In genomic region chr1:147669475-147670318, GRCh38 we compare ENCODE assay signal across 8 cellular contexts. TPM values are rescaled to one million over a fixed set of nuclear protein-coding genes. Genes with fewer than 3 reads are reported as not detected.
DNase-seq lines count a peak whose midpoint lies in the region; ATAC-seq and TF ChIP-seq lines count a peak whose summit lies in the region.

No MANE protein-coding gene starts in this region.

- no peak for TF ChIP-seq CTCF in lower lobe of right lung (IDR thresholded peaks at IDR 0.05)

- H3K4me1 ChIP-seq in duodenal mucosa (ENCODE audit: control insufficient read depth in 1 of 2, insufficient read depth in 2 of 2, low read length in 2 of 2), result peaks cover 0 to 13% of the 10 kb centered on the region in 2 donors
- H3K4me1 ChIP-seq in lower lobe of right lung, result peaks cover 4% of the 10 kb centered on the region

- ATAC-seq in HG02642 (IDR thresholded peaks at IDR 0.05; ENCODE audit: poor library complexity, unreplicated experiment) (peak; percentile 41), lower lobe of right lung (peak; percentile 83 to 84)

- H3K27me3 ChIP-seq in duodenal mucosa (ENCODE audit: control insufficient read depth in 1 of 2, insufficient read depth in 2 of 2, low read length in 2 of 2) (no peaks in the 10 kb centered on the region), lower lobe of right lung (ENCODE audit: low read depth) (no peaks in the 10 kb centered on the region)

- peak; percentile 9 to 50 for DNase-seq in NCI-H2081 (lab: John Stamatoyannopoulos, UW)
- no peak for DNase-seq in NCI-H2081 treated with DMSO at 0.1 percent for 48 hours (lab: John Stamatoyannopoulos, UW)
- DNase-seq in NCI-H1105 treated with DMSO at 0.1 percent for 48 hours (lab: John Stamatoyannopoulos, UW), result peak; percentile 64
- peak; percentile 33 to 35 for DNase-seq in activated CD4-positive, alpha-beta T cell treated with anti-CD3 and anti-CD28 coated beads for 4 hours
- peak; percentile 70 for DNase-seq in lower lobe of right lung
- peak in 2 of 3 experiments; percentile 14 to 36 for DNase-seq in stimulated activated CD4-positive, alpha-beta T cell treated with anti-CD3 and anti-CD28 coated beads, TNF-alpha, amount 100 ng/mL, for 4 hours (ENCODE audit: low read depth in 3 of 3)

- intact Hi-C loops in lower lobe of right lung (cut with DNase I), result no loop called here

- H3K36me3 ChIP-seq in duodenal mucosa (ENCODE audit: control insufficient read depth in 1 of 2, insufficient read depth in 2 of 2, low read length in 2 of 2), result no peaks in the 10 kb centered on the region
- no peaks in the 10 kb centered on the region for H3K36me3 ChIP-seq in lower lobe of right lung

- H3K9me3 ChIP-seq in duodenal mucosa (ENCODE audit: control insufficient read depth in 1 of 2, low read length in 2 of 2) (no peaks in the 10 kb centered on the region), lower lobe of right lung (no peaks in the 10 kb centered on the region)

- H3K9ac ChIP-seq in duodenal mucosa (ENCODE audit: low read depth in 1 of 2, low read length in 2 of 2), result peak overlapping the region; percentile 78 to 92

- H3K4me3 ChIP-seq in duodenal mucosa (ENCODE audit: low read depth in 1 of 2, low read length in 2 of 2) (peak overlapping the region; percentile 95 to 96), lower lobe of right lung (peak overlapping the region; percentile 70)

- H3K27ac ChIP-seq in duodenal mucosa (ENCODE audit: low read depth, low read length) (peak overlapping the region; percentile 84), lower lobe of right lung (peak overlapping the region; percentile 82)

RNA-seq across cellular contexts. Expression of gene ACP6, which starts 0.6 kb away (rescaled TPM):
- total RNA-seq in lower lobe of right lung, result 16.4 TPM
